7 cellular contexts compared by ENCODE assay signal in genomic region chr5:32710859-32711692, GRCh38. TPM values are rescaled to one million over a fixed set of nuclear protein-coding genes. Genes with fewer than 3 reads are reported as not detected.
A peak's percentile ranks its signal among the peaks of the same experiment; 100 is the strongest.
DNase-seq lines count a peak whose midpoint lies in the region; ATAC-seq, FAIRE-seq and TF ChIP-seq lines count a peak whose summit lies in the region.

NPR3 (plus strand) TSS chr5:32711321; CDS start chr5:32711777, 456 bp downstream.

- TF ChIP-seq CTCF in fibroblast of lung (conservative IDR thresholded peaks at IDR 0.05 in 1 of 2, IDR thresholded peaks at IDR 0.05 in 1 of 2; ENCODE audit: low read depth in 1 of 2, low read length in 2 of 2) (no peak), nephron (IDR thresholded peaks at IDR 0.05; ENCODE audit: unreplicated experiment in 3 of 3) (no peak)

- no peaks in the 10 kb centered on the region for H3K9me3 Mint-ChIP-seq in nephron

- in situ Hi-C loops in G401 (cut with HindIII; ENCODE audit: low sequenced_read_pairs) = no loop called here

- H3K36me3 ChIP-seq in fibroblast of lung (ENCODE audit: control insufficient read depth, insufficient read depth, low read length) = no peaks in the 10 kb centered on the region

- H3K4me1 ChIP-seq in fibroblast of lung (ENCODE audit: control insufficient read depth, extremely low read depth, insufficient read depth, low read length) = peaks cover 7% of the 10 kb centered on the region

- no peaks in the 10 kb centered on the region for H3K9me3 ChIP-seq in fibroblast of lung (ENCODE audit: control insufficient read depth, insufficient read depth, low read depth, low read length)

- H2AFZ ChIP-seq in fibroblast of lung (ENCODE audit: low read length) = peak within 1 kb of the TSS; percentile 54

- H3K27ac Mint-ChIP-seq in nephron = peak within 1 kb of the TSS; percentile 24 to 86 (median 64)

- peaks cover 5% of the 10 kb centered on the region for H3K36me3 Mint-ChIP-seq in nephron (ENCODE audit: low read depth)

- no peak for FAIRE-seq in GM19239 (lab: Jason Lieb, UNC)

- H3K4me2 ChIP-seq in fibroblast of lung (ENCODE audit: extremely low read depth, insufficient read depth, low read length) = peak within 1 kb of the TSS; percentile 81

- no peaks in the 10 kb centered on the region for H3K79me2 ChIP-seq in fibroblast of lung (ENCODE audit: control insufficient read depth, insufficient read depth, low read length)

- H3K27ac ChIP-seq in fibroblast of lung (ENCODE audit: insufficient read depth, low read length) = peak within 1 kb of the TSS; percentile 38

- no peak for ATAC-seq in HG03432 (IDR thresholded peaks at IDR 0.05; ENCODE audit: unreplicated experiment)

- peak within 1 kb of the TSS; percentile 61 to 83 (median 72) for H3K4me3 ChIP-seq in fibroblast of lung (replicated peaks in 1 of 4; ENCODE audit: control extremely low read depth in 1 of 4, insufficient read depth in 1 of 4, low read depth in 3 of 4, low read length in 4 of 4)

- no peaks in the 10 kb centered on the region for H4K20me1 ChIP-seq in fibroblast of lung (ENCODE audit: control insufficient read depth, extremely low read depth, insufficient read depth, low read length)

- H3K4me1 Mint-ChIP-seq in nephron = peaks cover 30% of the 10 kb centered on the region

- peaks cover 8% of the 10 kb centered on the region for H3K27me3 ChIP-seq in fibroblast of lung (ENCODE audit: control insufficient read depth, insufficient read depth, low read length)

- H3K9ac ChIP-seq in fibroblast of lung (ENCODE audit: insufficient read depth, low read length) = peak within 1 kb of the TSS; percentile 60

- peaks cover 85% of the 10 kb centered on the region for H3K27me3 Mint-ChIP-seq in nephron (ENCODE audit: low read depth)

- DNase-seq in HCEC 1CT (peak; percentile 59), T1000 (lab: John Stamatoyannopoulos, UW) (peak; percentile 36), fibroblast of lung (ENCODE audit: low read depth in 2 of 2) (peak; percentile 57 to 62), G401 (ENCODE audit: low spot score) (no peak), GM19239 (ENCODE audit: insufficient read length, low spot score) (no peak)

- H3K4me3 Mint-ChIP-seq in nephron = peak within 1 kb of the TSS; percentile 79 to 87 (median 87)

RNA-seq across cellular contexts. Expression of gene NPR3, which starts in this region (rescaled TPM):
- 1.5 and 14.9 TPM in 2 replicates for total RNA-seq in fibroblast of lung
- 5.8 and 87.3 TPM in 2 replicates for polyA plus RNA-seq in fibroblast of lung
- 4.7 and 71.5 TPM in 2 replicates for polyA plus RNA-seq in fibroblast of lung (2012)
- 5.6 and 82.0 TPM in 2 replicates for polyA minus RNA-seq in fibroblast of lung (ENCODE audit: low replicate concordance)
- total RNA-seq in G401 (2014; rRNA removed; shearing (Covaris generic)) = not detected in 2 replicates

Comparison
In these comparisons a context has a peak if more than half of its experiments do, and no peak if none do; other contexts are left out.
1. DNase-seq: peak in HCEC 1CT (single experiment), T1000 (single experiment) and fibroblast of lung (2 of 2); none in G401 (single experiment) and GM19239 (single experiment).